Comparison of ENCODE assay signal across 8 cellular contexts in genomic region chr20:46683939-46684750, GRCh38. TPM values are rescaled to one million over a fixed set of nuclear protein-coding genes. Genes with fewer than 3 reads are reported as not detected.
DNase-seq lines count a peak whose midpoint lies in the region; ATAC-seq and TF ChIP-seq lines count a peak whose summit lies in the region.

No MANE protein-coding gene starts in this region.

- POLR2A ChIA-PET in BJ (lab: Charles Lee): no interaction called here

- CTCF ChIA-PET in BJ (lab: Yijun Ruan, JAX): interaction anchor here (1.4 to 6.2 kb wide), 3 partner anchors 11 to 163 kb away, joined by 4 to 60 read pairs (median 6); no protein-coding TSS in a partner anchor

- H3K36me3 ChIP-seq in BJ (ENCODE audit: control insufficient read depth, insufficient read depth, low read length) (peaks cover 6% of the 10 kb centered on the region), esophagus (ENCODE audit: control insufficient read depth in 2 of 2, insufficient read depth in 2 of 2, low read length in 1 of 2) (peaks cover 0 to 3% of the 10 kb centered on the region in 2 donors), muscle layer of duodenum (ENCODE audit: control insufficient read depth in 1 of 2, insufficient read depth in 2 of 2, low read length in 2 of 2) (peaks cover 12 to 14% of the 10 kb centered on the region in 2 donors)

- DNase-seq in BJ (ENCODE audit: low read depth) (no peak), NCI-H82 (lab: John Stamatoyannopoulos, UW) (peak; percentile 99), HCEC 1CT (no peak)
- DNase-seq in effector CD4-positive, alpha-beta T cell: no peak
- no peak for DNase-seq in activated CD4-positive, alpha-beta T cell treated with anti-CD3 and anti-CD28 coated beads for 1 hour

- H3K27me3 ChIP-seq in BJ (ENCODE audit: control insufficient read depth, insufficient read depth, low read length) (no peaks in the 10 kb centered on the region), esophagus (ENCODE audit: control insufficient read depth in 1 of 2, insufficient read depth in 2 of 2, low read length in 2 of 2) (no peaks in the 10 kb centered on the region), muscle layer of duodenum (ENCODE audit: low read depth, low read length) (no peaks in the 10 kb centered on the region)

- H3K4me1 ChIP-seq in esophagus (ENCODE audit: control insufficient read depth in 2 of 2, insufficient read depth in 2 of 2, low read length in 1 of 2) (peaks cover 0 to 2% of the 10 kb centered on the region in 2 donors), muscle layer of duodenum (ENCODE audit: control insufficient read depth in 1 of 2, insufficient read depth in 2 of 2, low read length in 2 of 2) (peaks cover 8 to 40% of the 10 kb centered on the region in 2 donors)

- WGBS in esophagus, 2 donors: 28 to 34% methylated on average over 23 of the region's 23 CpGs

- H3K4me3 ChIP-seq in BJ (ENCODE audit: low read depth, low read length): peak overlapping the region; percentile 44
- H3K4me3 ChIP-seq in esophagus (ENCODE audit: low read depth in 1 of 2, low read length in 2 of 2): peak overlapping the region; percentile 7 to 30
- H3K4me3 ChIP-seq in muscle layer of duodenum (ENCODE audit: low read depth in 1 of 2, low read length in 2 of 2): peak overlapping the region; percentile 52 to 54

- H3K9me3 ChIP-seq in esophagus (ENCODE audit: control insufficient read depth in 2 of 2, insufficient read depth in 1 of 2, low read depth in 1 of 2, low read length in 1 of 2): peaks cover 0 to 3% of the 10 kb centered on the region in 2 donors
- H3K9me3 ChIP-seq in muscle layer of duodenum (ENCODE audit: control insufficient read depth in 1 of 2, low read length in 2 of 2): no peaks in the 10 kb centered on the region

- TF ChIP-seq CTCF in BJ (IDR thresholded peaks at IDR 0.05; ENCODE audit: insufficient read depth, low read depth, low read length): no peak

- H3K27ac ChIP-seq in esophagus (ENCODE audit: low read depth in 2 of 2, low read length in 1 of 2): peak overlapping the region; percentile 46 to 73
- H3K27ac ChIP-seq in muscle layer of duodenum (ENCODE audit: low read length): peak overlapping the region; percentile 54

- ATAC-seq in HG03139 (IDR thresholded peaks at IDR 0.05; ENCODE audit: unreplicated experiment): no peak

RNA-seq across cellular contexts. Expression of gene TP53RK, which starts 5.1 kb away (rescaled TPM):
- polyA plus RNA-seq in BJ (2011; rRNA removed) (7.2 and 11.0 TPM in 2 replicates), esophagus (1 to 10 TPM; 8.0 to 9.9 TPM)
- polyA minus RNA-seq in BJ (2011; rRNA and poly(A)+ RNA removed): 5.0 and 5.8 TPM in 2 replicates

RNA-seq across cellular contexts. Expression of gene SLC2A10, which starts 25.3 kb away (rescaled TPM):
- polyA plus RNA-seq in BJ (2011; rRNA removed) (31.0 and 41.9 TPM in 2 replicates), esophagus (1 to 10 TPM; 2.6 to 5.4 TPM)
- polyA minus RNA-seq in BJ (2011; rRNA and poly(A)+ RNA removed): 28.7 and 38.0 TPM in 2 replicates

RNA-seq across cellular contexts. Expression of gene SLC13A3, which starts 32.9 kb away (rescaled TPM):
- polyA plus RNA-seq in BJ (2011; rRNA removed) (3.5 and 3.7 TPM in 2 replicates), esophagus (under 1 TPM; 0.22 to 0.45 TPM)
- 4.6 and 7.9 TPM in 2 replicates for polyA minus RNA-seq in BJ (2011; rRNA and poly(A)+ RNA removed)
